8 cellular contexts compared by ENCODE assay signal in genomic region chr5:54520438-54520846, GRCh38. TPM values are rescaled to one million over a fixed set of nuclear protein-coding genes. Genes with fewer than 3 reads are reported as not detected.
A peak's percentile ranks its signal among the peaks of the same experiment; 100 is the strongest.
DNase-seq lines count a peak whose midpoint lies in the region; ATAC-seq, FAIRE-seq and TF ChIP-seq lines count a peak whose summit lies in the region.

No MANE protein-coding gene starts in this region.

- H3K9me3 ChIP-seq in GM23248 (ENCODE audit: low read depth), result no peaks in the 10 kb centered on the region

- 1 to 2% methylated on average over 7 of the region's 7 CpGs for WGBS in GM23248 (ENCODE audit: low coverage in 1 of 2, low lambda C conversion rate in 2 of 2, missing lambda C conversion rate in 2 of 2), 2 experiments

- no peaks in the 10 kb centered on the region for H3K9me3 Mint-ChIP-seq in endothelial cell (ENCODE audit: unreplicated experiment)
- no peaks in the 10 kb centered on the region for H3K9me3 Mint-ChIP-seq in naive thymus-derived CD8-positive, alpha-beta T cell

- H3K4me1 ChIP-seq in GM23248 (ENCODE audit: insufficient read depth), result peaks cover 51% of the 10 kb centered on the region

- peak overlapping the region; percentile 73 for H3K9ac ChIP-seq in GM23248

- DNase-seq in GM23248 (peak; percentile 65), RWPE1 (ENCODE audit: low spot score) (peak; percentile 45), endothelial cell (ENCODE audit: low spot score) (no peak), GM12891 (ENCODE audit: insufficient read length, low spot score) (no peak), ecto neural progenitor cell (ENCODE audit: low spot score) (no peak)
- DNase-seq in naive thymus-derived CD8-positive, alpha-beta T cell, result no peak
- no peak for DNase-seq in activated CD4-positive, alpha-beta T cell treated with anti-CD3 and anti-CD28 coated beads for 1 hour

- CTCF ChIA-PET in RWPE1 (lab: Yijun Ruan, JAX), result interaction anchor here (1.4 to 1.9 kb wide), 2 partner anchors 325 to 347 kb away, joined by 4 to 5 read pairs; no protein-coding TSS in a partner anchor

- H3K27ac Mint-ChIP-seq in endothelial cell (ENCODE audit: unreplicated experiment), result peak overlapping the region; percentile 82
- peak overlapping the region in 8 of 10 donors; percentile 19 to 81 (median 57) for H3K27ac Mint-ChIP-seq in naive thymus-derived CD8-positive, alpha-beta T cell

- peak overlapping the region; percentile 98 for H3K4me3 ChIP-seq in GM23248

- no peak for FAIRE-seq in GM12891 (lab: Jason Lieb, UNC)

- peaks cover 77% of the 10 kb centered on the region for H3K79me2 ChIP-seq in GM23248 (ENCODE audit: insufficient read depth)

- peak overlapping the region; percentile 98 for H3K4me2 ChIP-seq in GM23248 (ENCODE audit: unreplicated experiment)

- H3K27me3 ChIP-seq in GM23248 (replicated peaks; ENCODE audit: insufficient read depth), result no peaks in the 10 kb centered on the region

- H2AFZ ChIP-seq in GM23248, result peak overlapping the region; percentile 40

- in situ Hi-C loops in GM23248 (cut with MboI), result loop anchor here (10.0 kb wide), 1 partner anchor 234 kb away; no protein-coding TSS in a partner anchor

- no peaks in the 10 kb centered on the region for H3K9me2 ChIP-seq in GM23248 (ENCODE audit: insufficient read depth)

- H3K4me1 Mint-ChIP-seq in endothelial cell (ENCODE audit: unreplicated experiment), result peaks cover 24% of the 10 kb centered on the region
- peaks cover 7 to 70% (median 19%) of the 10 kb centered on the region in 4 donors for H3K4me1 Mint-ChIP-seq in naive thymus-derived CD8-positive, alpha-beta T cell

- H3K36me3 ChIP-seq in GM23248 (ENCODE audit: low read depth), result no peaks in the 10 kb centered on the region

- no peak for TF ChIP-seq POLR2A in GM12891 (IDR thresholded peaks at IDR 0.05; ENCODE audit: low read depth, low read length)

- POLR2A ChIA-PET in RWPE1 (lab: Yijun Ruan, JAX; ENCODE audit: low non-redundant PET), result no interaction called here
- POLR2A ChIA-PET in naive thymus-derived CD8-positive, alpha-beta T cell (lab: Charles Lee), result no interaction called here

- H3K27ac ChIP-seq in GM23248, result peak overlapping the region; percentile 55
- H3K27ac ChIP-seq in RWPE1, result peak overlapping the region; percentile 50

- TF ChIP-seq CTCF in RWPE1 (conservative IDR thresholded peaks at IDR 0.05; ENCODE audit: low read depth) (no peak), endothelial cell (IDR thresholded peaks at IDR 0.05; ENCODE audit: unreplicated experiment) (no peak)

- H4K20me1 ChIP-seq in GM23248 (ENCODE audit: insufficient read depth), result 0 out of 2 replicates have a peak, but pooled peaks cover 5% of the 10 kb centered on the region

- H3K4me3 Mint-ChIP-seq in endothelial cell (ENCODE audit: unreplicated experiment), result peak overlapping the region; percentile 89
- H3K4me3 Mint-ChIP-seq in naive thymus-derived CD8-positive, alpha-beta T cell, result peak overlapping the region; percentile 80 to 95 (median 93)

- no peak for ATAC-seq in naive thymus-derived CD8-positive, alpha-beta T cell
- ATAC-seq in GM21515 (IDR thresholded peaks at IDR 0.05; ENCODE audit: unreplicated experiment), result no peak

- peaks cover 2% of the 10 kb centered on the region for H3K27me3 Mint-ChIP-seq in endothelial cell (ENCODE audit: unreplicated experiment)
- no peaks in the 10 kb centered on the region for H3K27me3 Mint-ChIP-seq in naive thymus-derived CD8-positive, alpha-beta T cell

- H3F3A ChIP-seq in GM23248 (ENCODE audit: insufficient read depth), result peaks cover 45% of the 10 kb centered on the region

- H3K36me3 Mint-ChIP-seq in endothelial cell (ENCODE audit: low read depth, unreplicated experiment), result peaks cover 5% of the 10 kb centered on the region
- peaks cover 0 to 17% (median 2%) of the 10 kb centered on the region in 3 donors for H3K36me3 Mint-ChIP-seq in naive thymus-derived CD8-positive, alpha-beta T cell

TF ChIP-seq in GM12891, 5 proteins besides CTCF, POLR2A, EP300 and RAD21:
- TF ChIP-seq PAX5 (IDR thresholded peaks at IDR 0.05; ENCODE audit: insufficient read depth, low read length, severe bottlenecking) (no peak), POU2F2 (IDR thresholded peaks at IDR 0.05; ENCODE audit: low read depth, low read length) (no peak), POLR2AphosphoS5 (IDR thresholded peaks at IDR 0.05; ENCODE audit: low read depth, low read length) (no peak), SPI1 (IDR thresholded peaks at IDR 0.05; ENCODE audit: low read depth, low read length) (no peak), TAF1 (IDR thresholded peaks at IDR 0.05; ENCODE audit: low read depth, low read length) (no peak)

RNA-seq across cellular contexts. Expression of gene SNX18, which starts 2.9 kb away (rescaled TPM):
- 74.4 and 77.3 TPM in 2 replicates for total RNA-seq in GM23248 (2014; rRNA removed; shearing (Covaris generic))
- polyA plus RNA-seq in GM23248 (2016; fragmentation: Nextera tagmentation; extraction: Ambion mirVana), result 13.5 and 14.2 TPM in 2 replicates
- 22.3 TPM for total RNA-seq in endothelial cell (ENCODE audit: unreplicated experiment)
- 10 to 100 TPM; 33.4 to 33.9 TPM for total RNA-seq in naive thymus-derived CD8-positive, alpha-beta T cell
- polyA plus RNA-seq in naive thymus-derived CD8-positive, alpha-beta T cell, result 1 to 10 TPM; 2.6 to 3.3 (median 3.2) TPM
- 0.33 TPM for polyA plus RNA-seq in GM12891 (2012; ENCODE audit: low read depth, missing spikeins)

Comparison
In these comparisons a context has a peak if more than half of its experiments do, and no peak if none do; other contexts are left out.
1. DNase-seq: peak in GM23248 (single experiment) and RWPE1 (single experiment); none in endothelial cell (single experiment), naive thymus-derived CD8-positive, alpha-beta T cell (0 of 10), GM12891 (single experiment), ecto neural progenitor cell (single experiment) and activated CD4-positive, alpha-beta T cell treated with anti-CD3 and anti-CD28 coated beads for 1 hour (single experiment).